Comparison of ENCODE assay signal across 9 cellular contexts in genomic region chr9:128250839-128251558, GRCh38. TPM values are rescaled to one million over a fixed set of nuclear protein-coding genes. Genes with fewer than 3 reads are reported as not detected.
A peak's percentile ranks its signal among the peaks of the same experiment; 100 is the strongest.
DNase-seq lines count a peak whose midpoint lies in the region; ATAC-seq and TF ChIP-seq lines count a peak whose summit lies in the region.
"Had no signal": no experiment of that assay in that cellular context is flagged by ENCODE, and none has a peak within 500 bp of the region (broad histone marks: within the 10 kb centered on the region; RNA-seq: fewer than 3 reads in every experiment).

No MANE protein-coding gene starts in this region.

- H3K27ac ChIP-seq in suprapubic skin (peak overlapping the region; percentile 40), aorta (ENCODE audit: low read depth in 1 of 2, low read length in 2 of 2) (no peak overlapping the region)
- H3K27ac ChIP-seq: SJCRH30 had no signal

- H3K9me3 Mint-ChIP-seq in activated T-cell treated with anti-CD3 and anti-CD28 coated beads, Interleukin-2, amount 50 U/mL, for 4 hours: no peaks in the 10 kb centered on the region
- no peaks in the 10 kb centered on the region for H3K9me3 Mint-ChIP-seq in activated CD4-positive, alpha-beta memory T cell treated with anti-CD3 and anti-CD28 coated beads for 36 hours

- H3K4me1 Mint-ChIP-seq in activated T-cell treated with anti-CD3 and anti-CD28 coated beads, Interleukin-2, amount 50 U/mL, for 4 hours (ENCODE audit: low read depth): peaks cover 13% of the 10 kb centered on the region
- peaks cover 12% of the 10 kb centered on the region for H3K4me1 Mint-ChIP-seq in activated CD4-positive, alpha-beta memory T cell treated with anti-CD3 and anti-CD28 coated beads for 36 hours (ENCODE audit: low read depth)

- ATAC-seq in activated T-cell treated with anti-CD3 and anti-CD28 coated beads, Interleukin-2, amount 50 U/mL, for 4 hours: peak in 1 of 2 donors; percentile 5
- ATAC-seq in GM21526 (IDR thresholded peaks at IDR 0.05; ENCODE audit: low FRiP score, unreplicated experiment): no peak
- no peak for ATAC-seq in aorta (ENCODE audit: low FRiP score)

- no peak for TF ChIP-seq CTCF in suprapubic skin (IDR thresholded peaks at IDR 0.05)

- no peak for DNase-seq in activated T-cell treated with anti-CD3 and anti-CD28 coated beads, Interleukin-2, amount 50 U/mL, for 4 hours
- no peak for DNase-seq in activated T-cell treated with anti-CD3 and anti-CD28 coated beads, Interleukin-2, amount 50 U/mL, for 1 hour
- peak; percentile 20 for DNase-seq in activated CD4-positive, alpha-beta memory T cell treated with anti-CD3 and anti-CD28 coated beads for 36 hours
- DNase-seq in suprapubic skin (ENCODE audit: low spot score in 2 of 2) (no peak), NCI-H748 treated with DMSO at 0.1 percent for 48 hours (lab: John Stamatoyannopoulos, UW) (no peak), aorta (no peak)

- CTCF ChIA-PET in activated CD4-positive, alpha-beta memory T cell treated with anti-CD3 and anti-CD28 coated beads for 36 hours (lab: Charles Lee): interaction anchor here (0.8 to 1.4 kb wide), 5 partner anchors 33 to 169 kb away, joined by 3 to 6 read pairs (median 5); no protein-coding TSS in a partner anchor

- 55% methylated on average over 18 of the region's 38 CpGs for WGBS in suprapubic skin
- 26 to 27% methylated on average over 33 to 38 of the region's 38 CpGs for WGBS in aorta, 2 donors

- TF ChIP-seq EP300 in suprapubic skin (IDR thresholded peaks at IDR 0.05): no peak

- H3K27ac Mint-ChIP-seq in activated CD4-positive, alpha-beta memory T cell treated with anti-CD3 and anti-CD28 coated beads for 36 hours: no peak overlapping the region

- H3K27me3 Mint-ChIP-seq in activated T-cell treated with anti-CD3 and anti-CD28 coated beads, Interleukin-2, amount 50 U/mL, for 4 hours (ENCODE audit: low read depth): no peaks in the 10 kb centered on the region
- peaks cover 2% of the 10 kb centered on the region for H3K27me3 Mint-ChIP-seq in activated CD4-positive, alpha-beta memory T cell treated with anti-CD3 and anti-CD28 coated beads for 36 hours

- peak overlapping the region; percentile 74 for H3K4me3 Mint-ChIP-seq in activated T-cell treated with anti-CD3 and anti-CD28 coated beads, Interleukin-2, amount 50 U/mL, for 4 hours
- peak overlapping the region; percentile 69 for H3K4me3 Mint-ChIP-seq in activated CD4-positive, alpha-beta memory T cell treated with anti-CD3 and anti-CD28 coated beads for 36 hours

- POLR2A ChIA-PET in activated CD4-positive, alpha-beta memory T cell treated with anti-CD3 and anti-CD28 coated beads for 36 hours (lab: Charles Lee): interaction anchor here (0.7 to 1.1 kb wide), 3 partner anchors 32 to 300 kb away, joined by 3 read pairs; no protein-coding TSS in a partner anchor

- H3K9me3 ChIP-seq in suprapubic skin (no peaks in the 10 kb centered on the region), aorta (ENCODE audit: control insufficient read depth, low read length) (no peaks in the 10 kb centered on the region)
- H3K9me3 ChIP-seq: SJCRH30 had no signal

- peaks cover 51% of the 10 kb centered on the region for H3K4me1 ChIP-seq in suprapubic skin
- H3K4me1 ChIP-seq in aorta (ENCODE audit: control insufficient read depth in 1 of 2, insufficient read depth in 2 of 2, low read length in 2 of 2): no peaks in the 10 kb centered on the region

- no peak for TF ChIP-seq POLR2A in suprapubic skin (IDR thresholded peaks at IDR 0.05)

- intact Hi-C loops in activated CD4-positive, alpha-beta memory T cell treated with anti-CD3 and anti-CD28 coated beads for 36 hours (cut with micrococcal nuclease): loop anchor here (1.0 to 10.0 kb wide), 5 partner anchors 26 to 90 kb away; partner anchors contain the start of genes CIZ1, COQ4, GOLGA2 and SLC27A4
- intact Hi-C loops in aorta (cut with DNase I): no loop called here

- no peaks in the 10 kb centered on the region for H3K36me3 Mint-ChIP-seq in activated T-cell treated with anti-CD3 and anti-CD28 coated beads, Interleukin-2, amount 50 U/mL, for 4 hours (ENCODE audit: insufficient read depth)
- no peaks in the 10 kb centered on the region for H3K36me3 Mint-ChIP-seq in activated CD4-positive, alpha-beta memory T cell treated with anti-CD3 and anti-CD28 coated beads for 36 hours

- H3K36me3 ChIP-seq in suprapubic skin: no peaks in the 10 kb centered on the region
- H3K36me3 ChIP-seq in aorta (ENCODE audit: control insufficient read depth in 1 of 2, insufficient read depth in 2 of 2, low read length in 1 of 2): no peaks in the 10 kb centered on the region
- H3K36me3 ChIP-seq: SJCRH30 had no signal

- no peaks in the 10 kb centered on the region for H3K27me3 ChIP-seq in suprapubic skin
- H3K27me3 ChIP-seq in aorta (ENCODE audit: control insufficient read depth in 1 of 2, insufficient read depth in 2 of 2, low read length in 1 of 2): no peaks in the 10 kb centered on the region
- H3K27me3 ChIP-seq: SJCRH30 had no signal

- H3K4me3 ChIP-seq in iPS-11a (ENCODE audit: low read depth, low read length) (peak overlapping the region; percentile 61), suprapubic skin (peak overlapping the region; percentile 59), aorta (ENCODE audit: low read length in 2 of 2) (no peak overlapping the region)
- H3K4me3 ChIP-seq: SJCRH30 had no signal

RNA-seq across cellular contexts. Expression of gene GOLGA2, which starts 24.8 kb away (rescaled TPM):
- 10 to 100 TPM; 39.4 to 48.2 (median 46.5) TPM for total RNA-seq in activated T-cell treated with anti-CD3 and anti-CD28 coated beads, Interleukin-2, amount 50 U/mL, for 4 hours
- total RNA-seq in activated CD4-positive, alpha-beta memory T cell treated with anti-CD3 and anti-CD28 coated beads for 36 hours: 10 to 100 TPM; 34.4 to 42.9 TPM
- total RNA-seq in suprapubic skin: 100 to 1,000 TPM in 2 of 4 donors, 10 to 100 TPM in 2; 83.5 to 131 (median 99.0) TPM
- total RNA-seq in aorta: 100 to 1,000 TPM; 163 to 172 TPM
- polyA plus RNA-seq in aorta: 100 to 1,000 TPM in 1 of 2 donors, 10 to 100 TPM in 1; 84.9 to 118 TPM

RNA-seq across cellular contexts. Expression of gene SWI5, which starts 25.1 kb away (rescaled TPM):
- 10 to 100 TPM; 18.6 to 19.5 (median 19.1) TPM for total RNA-seq in activated T-cell treated with anti-CD3 and anti-CD28 coated beads, Interleukin-2, amount 50 U/mL, for 4 hours
- total RNA-seq in activated CD4-positive, alpha-beta memory T cell treated with anti-CD3 and anti-CD28 coated beads for 36 hours: 10 to 100 TPM; 15.2 to 15.5 TPM
- 10 to 100 TPM; 21.1 to 35.3 (median 22.2) TPM for total RNA-seq in suprapubic skin
- 10 to 100 TPM; 12.2 to 22.1 TPM for total RNA-seq in aorta
- 10 to 100 TPM; 22.7 to 30.8 TPM for polyA plus RNA-seq in aorta

RNA-seq across cellular contexts. Expression of gene DNM1, which starts 47.8 kb away (rescaled TPM):
- total RNA-seq in activated T-cell treated with anti-CD3 and anti-CD28 coated beads, Interleukin-2, amount 50 U/mL, for 4 hours: under 1 TPM; 0.32 to 0.43 (median 0.40) TPM
- total RNA-seq in activated CD4-positive, alpha-beta memory T cell treated with anti-CD3 and anti-CD28 coated beads for 36 hours: 1 to 10 TPM in 1 of 2 experiments, under 1 TPM in 1; 0.63 to 1.1 TPM
- total RNA-seq in suprapubic skin (10 to 100 TPM in 2 of 4 donors, 1 to 10 TPM in 2; 4.3 to 18.9 (median 10.1) TPM), aorta (100 to 1,000 TPM in 1 of 2 donors, 1 to 10 TPM in 1; 9.3 to 114 TPM)
- 1 to 10 TPM in 1 of 2 donors, under 1 TPM in 1; 0.43 to 2.1 TPM for polyA plus RNA-seq in aorta

RNA-seq across cellular contexts. Expression of gene CIZ1, which starts 59.6 kb away (rescaled TPM):
- 100 to 1,000 TPM; 117 to 128 (median 124) TPM for total RNA-seq in activated T-cell treated with anti-CD3 and anti-CD28 coated beads, Interleukin-2, amount 50 U/mL, for 4 hours
- 100 to 1,000 TPM in 1 of 2 experiments, 10 to 100 TPM in 1; 95.4 to 105 TPM for total RNA-seq in activated CD4-positive, alpha-beta memory T cell treated with anti-CD3 and anti-CD28 coated beads for 36 hours
- total RNA-seq in suprapubic skin (100 to 1,000 TPM in 3 of 4 donors, 10 to 100 TPM in 1; 86.7 to 136 (median 115) TPM), aorta (100 to 1,000 TPM in 1 of 2 donors, 10 to 100 TPM in 1; 82.3 to 117 TPM)
- polyA plus RNA-seq in aorta: 10 to 100 TPM; 38.4 to 67.2 TPM

Comparison
In these comparisons a context has a peak if more than half of its experiments do, and no peak if none do; other contexts are left out.
1. H3K4me3 ChIP-seq: peak in iPS-11a (single experiment) and suprapubic skin (single experiment); none in aorta (0 of 2).